24 cellular contexts compared by ENCODE assay signal in the genomic region with DNA sequence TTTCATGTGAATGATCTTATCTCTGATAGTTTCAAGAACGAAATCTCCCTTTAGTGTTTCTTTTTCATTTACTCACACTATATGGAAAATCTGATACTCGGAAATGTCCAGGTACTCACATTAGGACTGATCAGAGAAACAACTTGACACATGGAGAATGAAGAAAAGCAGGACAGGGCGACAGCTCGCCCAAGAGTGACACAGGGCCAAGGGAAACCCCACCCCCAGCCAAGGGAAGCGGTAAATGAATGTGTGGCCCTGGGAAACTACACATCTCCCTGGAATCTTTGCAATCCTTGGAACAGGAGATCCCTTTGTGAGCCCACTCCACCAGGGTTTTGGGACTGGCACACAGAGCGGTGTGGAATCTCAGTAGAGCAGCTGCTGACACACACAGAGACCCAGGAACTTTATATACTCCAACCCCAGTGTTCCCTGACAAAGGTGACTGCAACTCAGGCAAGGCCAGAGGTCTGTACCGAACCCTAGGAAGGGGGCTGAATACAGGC.
"Had no signal": no experiment of that assay in that cellular context is flagged by ENCODE, and none has a peak within 500 bp of the region (broad histone marks: within the 10 kb centered on the region; RNA-seq: fewer than 3 reads in every experiment).

No MANE protein-coding gene starts in this region.

- H3K4me1 ChIP-seq: foreskin keratinocyte, pancreas, tibial artery, upper lobe of right lung, vagina had no signal

- H3K36me3 ChIP-seq: pancreas, tibial artery, upper lobe of right lung, vagina had no signal

- H3K36me3 Mint-ChIP-seq: immature natural killer cell; natural killer cell; stimulated activated effector memory CD8-positive, alpha-beta T cell treated with anti-CD3 and anti-CD28 coated beads, Interleukin-12 subunit alpha, Interleukin-12 subunit beta, amount 100 ng/mL, for 72 hours had no signal

- H3K27ac ChIP-seq: coronary artery, foreskin keratinocyte, pancreas, tibial artery, upper lobe of right lung, vagina had no signal

- H3K4me3 ChIP-seq: coronary artery, lung, pancreas, tibial artery, upper lobe of right lung, vagina had no signal

- H3K27me3 Mint-ChIP-seq: progenitor cell of endocrine pancreas had no signal

- H3K9me3 ChIP-seq: pancreas, upper lobe of right lung, vagina had no signal

- DNase-seq: effector CD4-positive, alpha-beta T cell; endodermal cell; erythroblast; foreskin keratinocyte; immature natural killer cell; kidney; left cardiac atrium; left ventricle myocardium superior; natural killer cell; nucleus accumbens; pancreas; right cardiac atrium; small intestine; stimulated activated CD4-positive, alpha-beta T cell treated with anti-CD3 and anti-CD28 coated beads, Interleukin-4, amount 100 ng/mL, for 1 hour; stimulated activated CD8-positive, alpha-beta memory T cell treated with anti-CD3 and anti-CD28 coated beads, Interleukin-4, amount 100 ng/mL, for 48 hours; stimulated activated naive CD8-positive, alpha-beta T cell treated with anti-CD3 and anti-CD28 coated beads, Interleukin-15, Interleukin-2, amounts not matched to agents 100 U/mL and 50 U/mL, for 24 hours; tibial artery; upper lobe of right lung had no signal

- H3K27me3 ChIP-seq: foreskin keratinocyte, pancreas, tibial artery, upper lobe of right lung, vagina had no signal

- H3K27ac Mint-ChIP-seq: endodermal cell; immature natural killer cell; natural killer cell; progenitor cell of endocrine pancreas; stimulated activated effector memory CD8-positive, alpha-beta T cell treated with anti-CD3 and anti-CD28 coated beads, Interleukin-12 subunit alpha, Interleukin-12 subunit beta, amount 100 ng/mL, for 72 hours had no signal

- ATAC-seq: foreskin keratinocyte; left cardiac atrium; left ventricle myocardium superior; natural killer cell; pancreas; right cardiac atrium; stimulated activated effector memory CD8-positive, alpha-beta T cell treated with anti-CD3 and anti-CD28 coated beads, Interleukin-12 subunit alpha, Interleukin-12 subunit beta, amount 100 ng/mL, for 72 hours; stimulated activated naive CD8-positive, alpha-beta T cell treated with anti-CD3 and anti-CD28 coated beads, Interleukin-15, Interleukin-2, amounts not matched to agents 100 U/mL and 50 U/mL, for 24 hours had no signal

- H3K4me3 Mint-ChIP-seq: endodermal cell; immature natural killer cell; natural killer cell; neural crest cell; stimulated activated effector memory CD8-positive, alpha-beta T cell treated with anti-CD3 and anti-CD28 coated beads, Interleukin-12 subunit alpha, Interleukin-12 subunit beta, amount 100 ng/mL, for 72 hours had no signal

- H3K4me1 Mint-ChIP-seq: endodermal cell; immature natural killer cell; natural killer cell; neural crest cell; stimulated activated effector memory CD8-positive, alpha-beta T cell treated with anti-CD3 and anti-CD28 coated beads, Interleukin-12 subunit alpha, Interleukin-12 subunit beta, amount 100 ng/mL, for 72 hours had no signal
